16 cellular contexts compared by ENCODE assay signal in genomic region chr1:221239911-221240310, GRCh38.
DNase-seq lines count a peak whose midpoint lies in the region; ATAC-seq, FAIRE-seq and TF ChIP-seq lines count a peak whose summit lies in the region.
"Had no signal": no experiment of that assay in that cellular context is flagged by ENCODE, and none has a peak within 500 bp of the region (broad histone marks: within the 10 kb centered on the region; RNA-seq: fewer than 3 reads in every experiment).

No MANE protein-coding gene starts in this region.

- H3K4me2 ChIP-seq in GM23248 (ENCODE audit: unreplicated experiment) (no peak overlapping the region), Karpas-422 (ENCODE audit: low read depth, low read length, poor library complexity, severe bottlenecking) (no peak overlapping the region)

- no peak overlapping the region for H3K27ac ChIP-seq in GM23248
- H3K27ac ChIP-seq in Karpas-422 (ENCODE audit: low read length) = no peak overlapping the region
- H3K27ac ChIP-seq in pancreas = no peak overlapping the region
- H3K27ac ChIP-seq: SK-N-MC had no signal

- in situ Hi-C loops in GM23248 (cut with MboI) (no loop called here), KBM-7 (cut with MboI; ENCODE audit: low pct_unique_long_range_greater_than_20kb, low sequenced_read_pairs) (no loop called here)

- no peak overlapping the region for H2AFZ ChIP-seq in GM23248
- no peak overlapping the region for H2AFZ ChIP-seq in Karpas-422 (ENCODE audit: low read length)

- H3K27me3 ChIP-seq in GM23248 (replicated peaks; ENCODE audit: insufficient read depth) (no peaks in the 10 kb centered on the region), Karpas-422 (ENCODE audit: low read length) (no peaks in the 10 kb centered on the region), pancreas (no peaks in the 10 kb centered on the region)

- H4K20me1 ChIP-seq in GM23248 (ENCODE audit: insufficient read depth) (no peaks in the 10 kb centered on the region), Karpas-422 (ENCODE audit: insufficient read depth, low read depth, low read length) (no peaks in the 10 kb centered on the region)

- H3K9ac ChIP-seq in GM23248 (no peak overlapping the region), Karpas-422 (ENCODE audit: low read length) (no peak overlapping the region)

- no peak for TF ChIP-seq CTCF in pancreas (IDR thresholded peaks at IDR 0.05)

- FAIRE-seq in GM12892 (lab: Jason Lieb, UNC) (no peak), pancreas (lab: Jason Lieb, UNC) (no peak)

- DNase-seq in GM23248 (peak; percentile 8), Karpas-422 (peak; percentile 11), SHP77 treated with DMSO at 0.1 percent for 48 hours (lab: John Stamatoyannopoulos, UW) (peak; percentile 80), left kidney (ENCODE audit: low read depth, low spot score) (peak; percentile 40), KBM-7 (no peak), GM12892 (ENCODE audit: insufficient read length) (no peak), pancreas (no peak)
- DNase-seq: C1 segment of cervical spinal cord; CD8-positive, alpha-beta memory T cell; DMS79; H9; MM.1S; NCI-H1092; NCI-H1436 treated with DMSO at 0.1 percent for 48 hours; NCI-H2029 treated with DMSO at 0.1 percent for 48 hours had no signal

- TF ChIP-seq POLR2A in GM12892 (IDR thresholded peaks at IDR 0.05; ENCODE audit: low read depth, low read length) = no peak

- no peaks in the 10 kb centered on the region for H3K9me3 ChIP-seq in GM23248 (ENCODE audit: low read depth)
- H3K9me3 ChIP-seq in Karpas-422 (ENCODE audit: low read length) = no peaks in the 10 kb centered on the region
- H3K9me3 ChIP-seq in pancreas = no peaks in the 10 kb centered on the region

- ATAC-seq in pancreas = no peak

- H3K9me2 ChIP-seq in GM23248 (ENCODE audit: insufficient read depth) (no peaks in the 10 kb centered on the region), Karpas-422 (replicated peaks; ENCODE audit: insufficient read depth, low read length) (no peaks in the 10 kb centered on the region)

- 79 to 81% methylated on average over 7 of the region's 7 CpGs for WGBS in GM23248 (ENCODE audit: low coverage in 1 of 2, low lambda C conversion rate in 2 of 2, missing lambda C conversion rate in 2 of 2), 2 experiments
- 80 to 84% methylated on average over 7 of the region's 7 CpGs for WGBS in pancreas, 2 donors

- intact Hi-C loops in pancreas (cut with DNase I) = no loop called here

- no peak overlapping the region for H3K4me3 ChIP-seq in GM23248
- H3K4me3 ChIP-seq in Karpas-422 (ENCODE audit: low read length) = no peak overlapping the region
- H3K4me3 ChIP-seq in pancreas = no peak overlapping the region
- H3K4me3 ChIP-seq: SK-N-MC had no signal

- H3K36me3 ChIP-seq in GM23248 (ENCODE audit: low read depth) = no peaks in the 10 kb centered on the region
- H3K36me3 ChIP-seq in Karpas-422 (ENCODE audit: insufficient read depth, low read length) = no peaks in the 10 kb centered on the region
- no peaks in the 10 kb centered on the region for H3K36me3 ChIP-seq in pancreas

- H3K79me2 ChIP-seq in GM23248 (ENCODE audit: insufficient read depth) (no peaks in the 10 kb centered on the region), Karpas-422 (ENCODE audit: low read length) (no peaks in the 10 kb centered on the region)

- H3K4me1 ChIP-seq in GM23248 (ENCODE audit: insufficient read depth) (no peaks in the 10 kb centered on the region), Karpas-422 (ENCODE audit: low read length) (no peaks in the 10 kb centered on the region), pancreas (no peaks in the 10 kb centered on the region)

- no peaks in the 10 kb centered on the region for H3F3A ChIP-seq in GM23248 (ENCODE audit: insufficient read depth)

Comparison
In these comparisons a context has a peak if more than half of its experiments do, and no peak if none do; other contexts are left out.
1. DNase-seq: peak in GM23248 (single experiment), Karpas-422 (single experiment), SHP77 treated with DMSO at 0.1 percent for 48 hours (single experiment) and left kidney (single experiment); none in KBM-7 (single experiment), GM12892 (single experiment) and pancreas (0 of 6).